Comparison of ENCODE assay signal across 26 cellular contexts in genomic region chr2:221243758-221244157, GRCh38.
"Had no signal": no experiment of that assay in that cellular context is flagged by ENCODE, and none has a peak within 500 bp of the region (broad histone marks: within the 10 kb centered on the region; RNA-seq: fewer than 3 reads in every experiment).

No MANE protein-coding gene starts in this region.

- ATAC-seq: K562, Panc1, PC-3, T-cell had no signal

- H3K27ac Mint-ChIP-seq: IgD-negative memory B cell, T-cell had no signal

- H3K4me2 ChIP-seq: KMS-11, SK-N-SH had no signal

- H3K4me3 Mint-ChIP-seq: T-cell had no signal

- H3K27ac ChIP-seq: HL-60, KMS-11, RWPE1 had no signal

- H3K4me1 Mint-ChIP-seq: T-cell had no signal

- H3K9ac ChIP-seq: KMS-11, SK-N-SH had no signal

- H3K9me2 ChIP-seq: SK-N-SH had no signal

- DNase-seq: MV-4-11, NCI-H1092, NCI-H1105 treated with DMSO at 0.1 percent for 48 hours, NCI-H1417 treated with DMSO at 0.1 percent for 48 hours, NCI-H146, NCI-H1694 treated with DMSO at 0.1 percent for 48 hours, NCI-H1930, NCI-H2081 treated with DMSO at 0.1 percent for 48 hours, NCI-H2171, NCI-H226, NCI-H446, NCI-H510A, NCI-H524 treated with DMSO at 0.1 percent for 48 hours, NCI-H69, NCI-H774, PC-3, SHP77, SK-N-SH, SW 1271, T-cell had no signal

- H3K36me3 Mint-ChIP-seq: IgD-negative memory B cell, T-cell had no signal

- H3K4me3 ChIP-seq: K562 had no signal
